8 cellular contexts compared by ENCODE assay signal in the genomic region with DNA sequence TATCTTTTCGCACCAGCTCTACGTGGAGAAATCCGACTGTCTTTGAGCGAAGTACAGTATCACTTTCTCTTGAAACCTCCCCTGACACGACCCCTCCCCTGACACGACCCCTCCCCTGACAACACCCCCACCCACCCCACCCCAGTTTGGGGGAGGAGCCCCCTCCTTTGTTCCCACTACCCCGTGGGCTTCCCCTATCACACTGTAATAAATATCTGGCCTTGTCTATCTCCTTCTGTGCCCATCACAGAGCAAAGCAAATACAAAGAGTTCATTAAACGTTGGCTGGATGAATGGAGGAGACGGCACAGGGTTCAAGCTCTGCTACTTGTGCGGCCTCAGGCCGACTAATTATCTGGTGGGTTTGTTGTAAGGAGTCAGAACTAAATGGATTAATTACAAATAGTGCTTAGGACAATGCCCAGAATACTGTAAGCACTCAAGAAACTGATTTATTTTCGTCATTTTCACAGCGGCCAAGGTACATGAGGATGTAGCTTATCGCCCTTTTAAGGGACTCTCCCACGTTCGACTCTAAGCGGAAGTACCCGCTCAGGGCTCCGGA. TPM values are rescaled to one million over a fixed set of nuclear protein-coding genes. Genes with fewer than 3 reads are reported as not detected.
DNase-seq lines count a peak whose midpoint lies in the region; ATAC-seq and TF ChIP-seq lines count a peak whose summit lies in the region.

No MANE protein-coding gene starts in this region.

- intact Hi-C loops in activated CD4-positive, alpha-beta T cell treated with anti-CD3 and anti-CD28 coated beads, Interleukin-2, amount 10 ng/mL, durations not matched to agents 24 days and 14 days (cut with micrococcal nuclease): loop anchor here (1.0 to 5.0 kb wide), 9 partner anchors 31 to 366 kb away; partner anchors contain the start of genes ANKRD54, EIF3L, GCAT and NOL12
- intact Hi-C loops in psoas muscle (cut with DNase I): no loop called here

- H3K9me3 ChIP-seq in psoas muscle: no peaks in the 10 kb centered on the region

- no peak for TF ChIP-seq CTCF in fibroblast of mammary gland (conservative IDR thresholded peaks at IDR 0.05; ENCODE audit: control insufficient read depth, insufficient read depth, low read depth, low read length)
- no peak for TF ChIP-seq CTCF in psoas muscle (IDR thresholded peaks at IDR 0.05)

- H3K27ac Mint-ChIP-seq in activated CD4-positive, alpha-beta T cell treated with anti-CD3 and anti-CD28 coated beads, Interleukin-2, amount 10 ng/mL, durations not matched to agents 24 days and 14 days: peak overlapping the region; percentile 98

- 4% methylated on average over 19 of the region's 19 CpGs for WGBS in psoas muscle, 3 donors

- H3K27ac ChIP-seq in psoas muscle: peak overlapping the region; percentile 93

- no peaks in the 10 kb centered on the region for H3K9me3 Mint-ChIP-seq in activated CD4-positive, alpha-beta T cell treated with anti-CD3 and anti-CD28 coated beads, Interleukin-2, amount 10 ng/mL, durations not matched to agents 24 days and 14 days

- H3K4me3 Mint-ChIP-seq in activated CD4-positive, alpha-beta T cell treated with anti-CD3 and anti-CD28 coated beads, Interleukin-2, amount 10 ng/mL, durations not matched to agents 24 days and 14 days: peak overlapping the region; percentile 99

- ATAC-seq in SK-N-SH treated with all-trans-retinoic acid at 6 μM for 48 hours (peak; percentile 3), psoas muscle (peak in 1 of 4 donors; percentile 0), HG02885 (IDR thresholded peaks at IDR 0.05; ENCODE audit: poor library complexity, unreplicated experiment) (no peak)

- H3K4me3 ChIP-seq in fibroblast of mammary gland (ENCODE audit: control insufficient read depth, low read depth, low read length) (peak overlapping the region; percentile 66), psoas muscle (peak overlapping the region; percentile 99)

- no peaks in the 10 kb centered on the region for H3K36me3 ChIP-seq in psoas muscle (ENCODE audit: insufficient read depth in 1 of 2, low read depth in 1 of 2)

- H3K36me3 Mint-ChIP-seq in activated CD4-positive, alpha-beta T cell treated with anti-CD3 and anti-CD28 coated beads, Interleukin-2, amount 10 ng/mL, durations not matched to agents 24 days and 14 days (ENCODE audit: low read depth): no peaks in the 10 kb centered on the region

- H3K27me3 ChIP-seq in psoas muscle (ENCODE audit: insufficient read depth in 3 of 3, low read length in 2 of 3): peaks cover 0 to 5% (median 0%) of the 10 kb centered on the region in 3 donors

- peaks cover 24% of the 10 kb centered on the region for H3K4me1 ChIP-seq in psoas muscle

- H3K4me1 Mint-ChIP-seq in activated CD4-positive, alpha-beta T cell treated with anti-CD3 and anti-CD28 coated beads, Interleukin-2, amount 10 ng/mL, durations not matched to agents 24 days and 14 days: peaks cover 39% of the 10 kb centered on the region

- peaks cover 3% of the 10 kb centered on the region for H3K27me3 Mint-ChIP-seq in activated CD4-positive, alpha-beta T cell treated with anti-CD3 and anti-CD28 coated beads, Interleukin-2, amount 10 ng/mL, durations not matched to agents 24 days and 14 days

- DNase-seq in activated CD4-positive, alpha-beta T cell treated with anti-CD3 and anti-CD28 coated beads, Interleukin-2, amount 10 ng/mL, durations not matched to agents 24 days and 14 days: no peak
- DNase-seq in activated CD4-positive, alpha-beta T cell treated with anti-CD3 and anti-CD28 coated beads, Interleukin-2, amount 50 U/mL, for 4 hours: no peak
- DNase-seq in fibroblast of mammary gland (ENCODE audit: low read depth): no peak
- DNase-seq in psoas muscle: no peak
- no peak for DNase-seq in SIG-M5 treated with dmso at 0.1 percent for 504 hours (lab: John Stamatoyannopoulos, UW; ENCODE audit: unreplicated experiment)
- DNase-seq in NCI-H2029 treated with DMSO at 0.1 percent for 48 hours (lab: John Stamatoyannopoulos, UW): no peak

TF ChIP-seq in SK-N-SH treated with all-trans-retinoic acid at 6 μM for 48 hours, 23 proteins besides CTCF, POLR2A, EP300 and RAD21:
- TF ChIP-seq PATZ1 (CRISPR knock-in tag; IDR thresholded peaks at IDR 0.05; ENCODE audit: borderline replicate concordance): no peak
- TF ChIP-seq PPARA (CRISPR knock-in tag; IDR thresholded peaks at IDR 0.05; ENCODE audit: borderline replicate concordance): no peak
- no peak for TF ChIP-seq ZNF8 (CRISPR knock-in tag; IDR thresholded peaks at IDR 0.05)

RNA-seq across cellular contexts. Expression of gene GGA1, which starts 0.6 kb away (rescaled TPM):
- 75.8 and 77.2 TPM in 2 replicates for total RNA-seq in activated CD4-positive, alpha-beta T cell treated with anti-CD3 and anti-CD28 coated beads, Interleukin-2, amount 10 ng/mL, durations not matched to agents 24 days and 14 days
- 10 to 100 TPM; 31.9 to 37.2 (median 33.1) TPM for total RNA-seq in psoas muscle
- polyA plus RNA-seq in psoas muscle: 10 to 100 TPM; 30.2 to 39.4 (median 39.4) TPM

RNA-seq across cellular contexts. Expression of gene LGALS2, which starts 28.1 kb away (rescaled TPM):
- not detected in 2 replicates for total RNA-seq in activated CD4-positive, alpha-beta T cell treated with anti-CD3 and anti-CD28 coated beads, Interleukin-2, amount 10 ng/mL, durations not matched to agents 24 days and 14 days
- not detected for total RNA-seq in psoas muscle
- under 1 TPM in 2 of 3 donors, not detected in 1; 0.06 to 0.35 TPM for polyA plus RNA-seq in psoas muscle

RNA-seq across cellular contexts. Expression of gene SH3BP1, which starts 31.5 kb away (rescaled TPM):
- 110 and 115 TPM in 2 replicates for total RNA-seq in activated CD4-positive, alpha-beta T cell treated with anti-CD3 and anti-CD28 coated beads, Interleukin-2, amount 10 ng/mL, durations not matched to agents 24 days and 14 days
- total RNA-seq in psoas muscle: 1 to 10 TPM; 1.4 to 2.4 (median 1.9) TPM
- polyA plus RNA-seq in psoas muscle: under 1 TPM; 0.20 to 0.64 (median 0.34) TPM

RNA-seq across cellular contexts. Expression of gene CDC42EP1, which starts 47.7 kb away (rescaled TPM):
- total RNA-seq in activated CD4-positive, alpha-beta T cell treated with anti-CD3 and anti-CD28 coated beads, Interleukin-2, amount 10 ng/mL, durations not matched to agents 24 days and 14 days: 1.0 and 1.2 TPM in 2 replicates
- 10 to 100 TPM in 2 of 4 donors, 1 to 10 TPM in 2; 6.9 to 13.8 (median 10.7) TPM for total RNA-seq in psoas muscle
- polyA plus RNA-seq in psoas muscle: 1 to 10 TPM; 3.8 to 5.9 (median 4.1) TPM

RNA-seq across cellular contexts. Expression of gene PDXP, which starts 50.5 kb away (rescaled TPM):
- total RNA-seq in activated CD4-positive, alpha-beta T cell treated with anti-CD3 and anti-CD28 coated beads, Interleukin-2, amount 10 ng/mL, durations not matched to agents 24 days and 14 days: 49.3 and 51.2 TPM in 2 replicates
- total RNA-seq in psoas muscle: 10 to 100 TPM in 3 of 4 donors, 1 to 10 TPM in 1; 9.0 to 13.0 (median 12.3) TPM
- polyA plus RNA-seq in psoas muscle: 10 to 100 TPM in 2 of 3 donors, 1 to 10 TPM in 1; 9.8 to 37.9 (median 24.4) TPM

Comparison
In these comparisons a context has a peak if more than half of its experiments do, and no peak if none do; other contexts are left out.
1. RNA of gene SH3BP1, which starts 31.5 kb away (total RNA-seq): 110 to 115 TPM in activated CD4-positive, alpha-beta T cell treated with anti-CD3 and anti-CD28 coated beads, Interleukin-2, amount 10 ng/mL, durations not matched to agents 24 days and 14 days; 1.4 to 2.4 TPM in psoas muscle; every median in the first group is over 10 times any median in the second.